8 cellular contexts compared by ENCODE assay signal in the genomic region with DNA sequence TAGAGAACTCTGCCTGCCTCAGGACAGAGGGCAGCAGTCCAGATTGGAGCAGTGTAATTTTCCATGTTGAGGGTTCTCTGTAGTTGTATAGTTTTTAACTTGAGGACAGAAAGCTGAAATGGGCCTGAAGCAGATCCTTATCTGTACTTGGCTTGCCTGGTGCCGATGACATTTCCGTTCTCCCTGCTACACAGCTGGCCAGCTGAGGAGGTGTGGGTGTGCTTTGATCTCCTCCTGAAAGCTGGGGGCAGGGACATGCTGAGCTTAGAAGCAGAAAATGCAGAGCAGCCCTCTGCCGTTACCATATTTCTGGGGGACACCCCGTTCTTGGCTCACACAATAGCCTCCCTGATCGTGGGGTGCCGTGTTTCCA. TPM values are rescaled to one million over a fixed set of nuclear protein-coding genes. Genes with fewer than 3 reads are reported as not detected.
DNase-seq lines count a peak whose midpoint lies in the region; ATAC-seq and TF ChIP-seq lines count a peak whose summit lies in the region.

No MANE protein-coding gene starts in this region.

- no peak for TF ChIP-seq CTCF in hepatocyte (IDR thresholded peaks at IDR 0.05; ENCODE audit: poor library complexity)

- H3K4me1 ChIP-seq in hepatocyte (ENCODE audit: insufficient read depth): peaks cover 40% of the 10 kb centered on the region

- no peaks in the 10 kb centered on the region for H3K36me3 ChIP-seq in hepatocyte (replicated peaks; ENCODE audit: insufficient read depth, low read depth)

- peak overlapping the region; percentile 82 for H3K27ac Mint-ChIP-seq in activated CD4-positive, alpha-beta T cell treated with anti-CD3 and anti-CD28 coated beads, Interleukin-2, amount 10 ng/mL, durations not matched to agents 24 days and 14 days
- H3K27ac Mint-ChIP-seq in stimulated activated naive B cell treated with anti-CD40 and anti-IgM and Interleukin-4, amounts not matched to agents 10 μg/mL and 1 μg/mL and 100 μg/mL, for 72 hours: peak overlapping the region; percentile 72

- H3K27me3 Mint-ChIP-seq in activated CD4-positive, alpha-beta T cell treated with anti-CD3 and anti-CD28 coated beads, Interleukin-2, amount 10 ng/mL, durations not matched to agents 24 days and 14 days: no peaks in the 10 kb centered on the region
- no peaks in the 10 kb centered on the region for H3K27me3 Mint-ChIP-seq in stimulated activated naive B cell treated with anti-CD40 and anti-IgM and Interleukin-4, amounts not matched to agents 10 μg/mL and 1 μg/mL and 100 μg/mL, for 72 hours

- DNase-seq in activated CD4-positive, alpha-beta T cell treated with anti-CD3 and anti-CD28 coated beads, Interleukin-2, amount 10 ng/mL, durations not matched to agents 24 days and 14 days: peak; percentile 77
- DNase-seq in activated CD4-positive, alpha-beta T cell treated with anti-CD3 and anti-CD28 coated beads, Interleukin-2, amount 50 U/mL, for 4 hours: no peak
- peak; percentile 28 for DNase-seq in activated naive CD4-positive, alpha-beta T cell treated with anti-CD3 and anti-CD28 coated beads, Interleukin-2, amount 50 U/mL, for 16 hours
- DNase-seq in hepatocyte (ENCODE audit: low spot score) (peak; percentile 58), cerebellum (ENCODE audit: low spot score) (no peak), NCI-H187 (lab: John Stamatoyannopoulos, UW) (no peak), A172 (ENCODE audit: low spot score) (no peak)
- no peak for DNase-seq in stimulated activated naive B cell treated with anti-CD40 and anti-IgM and Interleukin-4, amounts not matched to agents 10 μg/mL and 1 μg/mL and 100 μg/mL, for 72 hours

- no peaks in the 10 kb centered on the region for H3K9me3 Mint-ChIP-seq in activated CD4-positive, alpha-beta T cell treated with anti-CD3 and anti-CD28 coated beads, Interleukin-2, amount 10 ng/mL, durations not matched to agents 24 days and 14 days
- H3K9me3 Mint-ChIP-seq in stimulated activated naive B cell treated with anti-CD40 and anti-IgM and Interleukin-4, amounts not matched to agents 10 μg/mL and 1 μg/mL and 100 μg/mL, for 72 hours: no peaks in the 10 kb centered on the region

- no peaks in the 10 kb centered on the region for H4K20me1 ChIP-seq in hepatocyte (ENCODE audit: insufficient read depth, poor library complexity, severe bottlenecking)

- peaks cover 71% of the 10 kb centered on the region for H3K4me1 Mint-ChIP-seq in activated CD4-positive, alpha-beta T cell treated with anti-CD3 and anti-CD28 coated beads, Interleukin-2, amount 10 ng/mL, durations not matched to agents 24 days and 14 days
- peaks cover 53 to 74% of the 10 kb centered on the region in 2 donors for H3K4me1 Mint-ChIP-seq in stimulated activated naive B cell treated with anti-CD40 and anti-IgM and Interleukin-4, amounts not matched to agents 10 μg/mL and 1 μg/mL and 100 μg/mL, for 72 hours

- ATAC-seq in stimulated activated naive B cell treated with anti-CD40 and anti-IgM and Interleukin-4, amounts not matched to agents 10 μg/mL and 1 μg/mL and 100 μg/mL, for 72 hours (replicated peaks): no peak

- no peaks in the 10 kb centered on the region for H3K27me3 ChIP-seq in hepatocyte

- H2AFZ ChIP-seq in hepatocyte: no peak overlapping the region

- H3K4me3 Mint-ChIP-seq in activated CD4-positive, alpha-beta T cell treated with anti-CD3 and anti-CD28 coated beads, Interleukin-2, amount 10 ng/mL, durations not matched to agents 24 days and 14 days: peak overlapping the region; percentile 41
- H3K4me3 Mint-ChIP-seq in stimulated activated naive B cell treated with anti-CD40 and anti-IgM and Interleukin-4, amounts not matched to agents 10 μg/mL and 1 μg/mL and 100 μg/mL, for 72 hours: no peak overlapping the region

- H3K79me2 ChIP-seq in hepatocyte: peaks cover 15% of the 10 kb centered on the region

- no peaks in the 10 kb centered on the region for H3K9me3 ChIP-seq in hepatocyte (ENCODE audit: low read depth)

- peak overlapping the region; percentile 96 for H3K27ac ChIP-seq in hepatocyte

- peaks cover 40% of the 10 kb centered on the region for H3K36me3 Mint-ChIP-seq in activated CD4-positive, alpha-beta T cell treated with anti-CD3 and anti-CD28 coated beads, Interleukin-2, amount 10 ng/mL, durations not matched to agents 24 days and 14 days (ENCODE audit: low read depth)
- H3K36me3 Mint-ChIP-seq in stimulated activated naive B cell treated with anti-CD40 and anti-IgM and Interleukin-4, amounts not matched to agents 10 μg/mL and 1 μg/mL and 100 μg/mL, for 72 hours: peaks cover 8 to 16% of the 10 kb centered on the region in 2 donors

- WGBS in hepatocyte (ENCODE audit: low lambda C conversion rate, missing lambda C conversion rate): 26% methylated on average over 6 of the region's 6 CpGs

- peak overlapping the region; percentile 56 for H3K4me2 ChIP-seq in hepatocyte

- H3K9me2 ChIP-seq in hepatocyte (replicated peaks; ENCODE audit: insufficient read depth): no peaks in the 10 kb centered on the region

- no peak overlapping the region for H3K4me3 ChIP-seq in hepatocyte

- intact Hi-C loops in activated CD4-positive, alpha-beta T cell treated with anti-CD3 and anti-CD28 coated beads, Interleukin-2, amount 10 ng/mL, durations not matched to agents 24 days and 14 days (cut with micrococcal nuclease): no loop called here

RNA-seq across cellular contexts. Expression of a gene that starts 10.4 kb away (rescaled TPM):
- 13.5 and 17.3 TPM in 2 replicates for total RNA-seq in activated CD4-positive, alpha-beta T cell treated with anti-CD3 and anti-CD28 coated beads, Interleukin-2, amount 10 ng/mL, durations not matched to agents 24 days and 14 days
- total RNA-seq in hepatocyte: 57.8 and 79.1 TPM in 2 replicates
- 101 and 103 TPM in 2 replicates for polyA plus RNA-seq in hepatocyte
- total RNA-seq in cerebellum: 8.9 TPM
- 54.3 and 63.6 TPM in 2 replicates for total RNA-seq in A172 (2014; rRNA removed; shearing (Covaris generic))

Comparison
In these comparisons a context has a peak if more than half of its experiments do, and no peak if none do; other contexts are left out.
1. DNase-seq: peak in activated CD4-positive, alpha-beta T cell treated with anti-CD3 and anti-CD28 coated beads, Interleukin-2, amount 10 ng/mL, durations not matched to agents 24 days and 14 days (single experiment), activated naive CD4-positive, alpha-beta T cell treated with anti-CD3 and anti-CD28 coated beads, Interleukin-2, amount 50 U/mL, for 16 hours (single experiment) and hepatocyte (single experiment); none in activated CD4-positive, alpha-beta T cell treated with anti-CD3 and anti-CD28 coated beads, Interleukin-2, amount 50 U/mL, for 4 hours (0 of 2), stimulated activated naive B cell treated with anti-CD40 and anti-IgM and Interleukin-4, amounts not matched to agents 10 μg/mL and 1 μg/mL and 100 μg/mL, for 72 hours (single experiment), cerebellum (single experiment), NCI-H187 (0 of 2) and A172 (single experiment).